In the genomic region with DNA sequence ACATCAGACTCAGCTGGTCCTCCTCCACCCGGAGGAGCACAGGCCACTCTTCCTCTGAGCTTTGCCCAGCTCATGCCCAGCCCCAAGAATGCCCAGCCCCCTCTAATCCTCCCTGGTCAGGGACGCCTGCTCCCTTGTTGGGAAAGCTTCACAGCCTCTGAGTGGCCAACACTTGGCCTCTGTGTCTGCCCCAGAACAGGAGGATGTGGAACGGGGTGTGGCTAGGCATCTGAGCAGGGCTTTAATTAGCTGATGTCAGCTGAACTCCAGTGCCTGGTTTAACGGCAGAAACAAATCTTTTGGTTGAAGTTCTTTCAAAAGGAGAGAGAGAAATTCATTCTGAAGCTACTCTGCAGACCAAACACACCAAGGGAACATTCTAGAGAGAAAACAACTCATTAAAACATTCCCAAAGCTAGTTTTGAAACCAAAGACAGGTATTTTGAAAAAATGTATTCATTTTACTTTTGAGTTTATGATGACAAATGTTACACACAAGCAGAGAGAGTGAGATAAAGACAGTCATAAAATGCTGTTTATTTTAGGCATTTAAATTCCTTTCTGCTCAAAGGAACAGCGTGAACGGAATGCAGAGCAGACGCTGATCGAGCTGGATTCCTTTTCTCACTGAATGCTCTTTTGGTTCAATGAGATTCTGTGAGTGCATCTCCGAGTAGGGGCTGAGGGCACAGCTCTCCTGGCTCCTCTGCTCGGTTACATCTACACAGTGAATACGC, we compare ENCODE assay signal across 10 cellular contexts.
DNase-seq lines count a peak whose midpoint lies in the region; ATAC-seq and TF ChIP-seq lines count a peak whose summit lies in the region.
"Had no signal": no experiment of that assay in that cellular context is flagged by ENCODE, and none has a peak within 500 bp of the region (broad histone marks: within the 10 kb centered on the region; RNA-seq: fewer than 3 reads in every experiment).

No MANE protein-coding gene starts in this region.

- no peak for TF ChIP-seq CTCF in HEK293 (tag by site-specific recombination; IDR thresholded peaks at IDR 0.05)
- TF ChIP-seq CTCF in BE2C (IDR thresholded peaks at IDR 0.05; ENCODE audit: low read depth, low read length), result no peak

- H3K27me3 ChIP-seq in BE2C, result no peaks in the 10 kb centered on the region

- intact Hi-C loops in sciatic nerve (cut with DNase I), result no loop called here

- no peaks in the 10 kb centered on the region for H3K27me3 Mint-ChIP-seq in activated T-helper 17 cell treated with anti-CD3 and anti-CD28 coated beads, Interleukin-2, amount 50 U/mL, for 72 hours
- no peaks in the 10 kb centered on the region for H3K27me3 Mint-ChIP-seq in stimulated activated naive B cell treated with anti-CD40 and anti-IgM and Interleukin-4, amounts not matched to agents 10 μg/mL and 1 μg/mL and 100 μg/mL, for 72 hours
- H3K27me3 Mint-ChIP-seq: naive B cell had no signal

- POLR2A ChIA-PET in HEK293 (lab: Yijun Ruan, JAX), result no interaction called here

- H3K4me1 Mint-ChIP-seq in activated T-helper 17 cell treated with anti-CD3 and anti-CD28 coated beads, Interleukin-2, amount 50 U/mL, for 72 hours, result no peaks in the 10 kb centered on the region
- peaks cover 0 to 5% of the 10 kb centered on the region in 2 donors for H3K4me1 Mint-ChIP-seq in stimulated activated naive B cell treated with anti-CD40 and anti-IgM and Interleukin-4, amounts not matched to agents 10 μg/mL and 1 μg/mL and 100 μg/mL, for 72 hours

- no peaks in the 10 kb centered on the region for H3K36me3 ChIP-seq in HEK293 (ENCODE audit: control insufficient read depth in 2 of 2, insufficient read depth in 1 of 2, low read length in 2 of 2)
- no peaks in the 10 kb centered on the region for H3K36me3 ChIP-seq in BE2C

- H3K4me1 ChIP-seq in HEK293 (ENCODE audit: control insufficient read depth, insufficient read depth, low read length) (peaks cover 6% of the 10 kb centered on the region), BE2C (peaks cover 15% of the 10 kb centered on the region)

- CTCF ChIA-PET in HEK293 (lab: Yijun Ruan, JAX), result interaction anchor here (0.7 to 0.9 kb wide), 2 partner anchors 18 to 923 kb away, joined by 5 to 6 read pairs; no protein-coding TSS in a partner anchor

- no peak overlapping the region for H3K4me3 ChIP-seq in HEK293 (ENCODE audit: low read depth, low read length)
- no peak overlapping the region for H3K4me3 ChIP-seq in BE2C (ENCODE audit: low read depth, low read length)

- H3K9me3 ChIP-seq in HEK293 (ENCODE audit: control insufficient read depth, insufficient read depth, low read depth, low read length), result no peaks in the 10 kb centered on the region
- peaks cover 2% of the 10 kb centered on the region; the same call in 1 of the 2 replicates for H3K9me3 ChIP-seq in BE2C

- peak; percentile 31 for ATAC-seq in activated T-helper 17 cell treated with anti-CD3 and anti-CD28 coated beads, Interleukin-2, amount 50 U/mL, for 72 hours (replicated peaks)
- peak; percentile 92 for ATAC-seq in sciatic nerve
- ATAC-seq in HG02884 (IDR thresholded peaks at IDR 0.05; ENCODE audit: unreplicated experiment), result no peak
- no peak for ATAC-seq in stimulated activated naive B cell treated with anti-CD40 and anti-IgM and Interleukin-4, amounts not matched to agents 10 μg/mL and 1 μg/mL and 100 μg/mL, for 72 hours (replicated peaks)

- no peak overlapping the region for H3K27ac Mint-ChIP-seq in activated T-helper 17 cell treated with anti-CD3 and anti-CD28 coated beads, Interleukin-2, amount 50 U/mL, for 72 hours
- no peak overlapping the region for H3K27ac Mint-ChIP-seq in stimulated activated naive B cell treated with anti-CD40 and anti-IgM and Interleukin-4, amounts not matched to agents 10 μg/mL and 1 μg/mL and 100 μg/mL, for 72 hours

- peak; percentile 20 for DNase-seq in inferior parietal cortex (ENCODE audit: extremely low spot score)
- DNase-seq in sciatic nerve (ENCODE audit: low spot score), result no peak
- no peak for DNase-seq in stimulated activated naive B cell treated with anti-CD40 and anti-IgM and Interleukin-4, amounts not matched to agents 10 μg/mL and 1 μg/mL and 100 μg/mL, for 72 hours
- DNase-seq in BE2C, result no peak
- no peak for DNase-seq in cerebellum (ENCODE audit: low spot score)
- DNase-seq: naive B cell, NCI-H1436 treated with DMSO at 0.1 percent for 48 hours had no signal

- H3K27ac ChIP-seq in HEK293 (ENCODE audit: extremely low read depth, low read depth, low read length), result no peak overlapping the region

- H3K36me3 Mint-ChIP-seq in activated T-helper 17 cell treated with anti-CD3 and anti-CD28 coated beads, Interleukin-2, amount 50 U/mL, for 72 hours (ENCODE audit: low read depth), result no peaks in the 10 kb centered on the region
- H3K36me3 Mint-ChIP-seq in stimulated activated naive B cell treated with anti-CD40 and anti-IgM and Interleukin-4, amounts not matched to agents 10 μg/mL and 1 μg/mL and 100 μg/mL, for 72 hours, result peaks cover 14 to 19% of the 10 kb centered on the region in 2 donors

- no peak overlapping the region for H3K4me3 Mint-ChIP-seq in activated T-helper 17 cell treated with anti-CD3 and anti-CD28 coated beads, Interleukin-2, amount 50 U/mL, for 72 hours
- H3K4me3 Mint-ChIP-seq in stimulated activated naive B cell treated with anti-CD40 and anti-IgM and Interleukin-4, amounts not matched to agents 10 μg/mL and 1 μg/mL and 100 μg/mL, for 72 hours, result no peak overlapping the region
- H3K4me3 Mint-ChIP-seq: naive B cell had no signal

- no peaks in the 10 kb centered on the region for H3K9me3 Mint-ChIP-seq in activated T-helper 17 cell treated with anti-CD3 and anti-CD28 coated beads, Interleukin-2, amount 50 U/mL, for 72 hours
- no peaks in the 10 kb centered on the region for H3K9me3 Mint-ChIP-seq in stimulated activated naive B cell treated with anti-CD40 and anti-IgM and Interleukin-4, amounts not matched to agents 10 μg/mL and 1 μg/mL and 100 μg/mL, for 72 hours
- H3K9me3 Mint-ChIP-seq: naive B cell had no signal

TF ChIP-seq in HEK293, 187 proteins besides CTCF, POLR2A, EP300 and RAD21:
- TF ChIP-seq ZNF214 (tag by site-specific recombination; IDR thresholded peaks at IDR 0.05; ENCODE audit: borderline replicate concordance), result no peak
- TF ChIP-seq ZNF596 (tag by site-specific recombination; IDR thresholded peaks at IDR 0.05), result no peak
- TF ChIP-seq HOXD13 (CRISPR knock-in tag; IDR thresholded peaks at IDR 0.05; ENCODE audit: borderline replicate concordance), result no peak
- no peak for TF ChIP-seq ZNF10 (tag by site-specific recombination; IDR thresholded peaks at IDR 0.05)
- peak; percentile 72 for TF ChIP-seq ZBTB17 (tag by site-specific recombination; IDR thresholded peaks at IDR 0.05)
- TF ChIP-seq TRIM28 (IDR thresholded peaks at IDR 0.05; ENCODE audit: borderline replicate concordance, low read length), result peak; percentile 57; the same call in 1 of the 2 replicates
- TF ChIP-seq ZNF629 (tag by site-specific recombination; IDR thresholded peaks at IDR 0.05), result peak; percentile 52; the same call in 1 of the 2 replicates
- TF ChIP-seq FEZF1 (tag by site-specific recombination; IDR thresholded peaks at IDR 0.05), result peak; percentile 93
- TF ChIP-seq PRDM6 (tag by site-specific recombination; IDR thresholded peaks at IDR 0.05), result peak; percentile 78
- 0 out of 2 replicates have a peak, but pooled peaks have one; percentile 23 for TF ChIP-seq ZEB2 (tag by site-specific recombination; IDR thresholded peaks at IDR 0.05)
- no peak for TF ChIP-seq ZNF133 (tag by site-specific recombination; IDR thresholded peaks at IDR 0.05)
- no peak for TF ChIP-seq ZNF311 (tag by site-specific recombination; IDR thresholded peaks at IDR 0.05; ENCODE audit: borderline replicate concordance)

Comparison
In these comparisons a context has a peak if more than half of its experiments do, and no peak if none do; other contexts are left out.
1. ATAC-seq: peak in activated T-helper 17 cell treated with anti-CD3 and anti-CD28 coated beads, Interleukin-2, amount 50 U/mL, for 72 hours (single experiment) and sciatic nerve (single experiment); none in HG02884 (single experiment) and stimulated activated naive B cell treated with anti-CD40 and anti-IgM and Interleukin-4, amounts not matched to agents 10 μg/mL and 1 μg/mL and 100 μg/mL, for 72 hours (0 of 2).